Comparison of ENCODE assay signal across 19 cellular contexts in the genomic region with DNA sequence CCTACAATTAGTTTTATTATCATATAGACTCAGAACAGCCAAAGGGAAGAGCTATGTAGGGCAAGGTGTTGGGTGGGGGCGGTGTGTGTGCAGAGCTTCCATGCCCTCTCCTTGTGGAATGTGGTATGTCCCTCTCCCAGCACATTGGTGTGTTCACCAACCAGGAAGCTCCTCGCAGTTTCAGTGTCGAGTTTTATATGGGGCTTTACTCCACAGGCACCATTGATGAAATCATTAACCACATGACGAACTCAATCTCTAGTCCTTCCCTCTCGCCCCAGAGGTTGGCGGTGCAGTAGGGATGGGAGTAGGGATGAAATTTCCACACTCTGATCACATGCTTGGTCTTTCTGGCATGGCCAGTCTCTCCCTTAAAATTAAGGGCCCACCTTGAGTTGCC. TPM values are rescaled to one million over a fixed set of nuclear protein-coding genes. Genes with fewer than 3 reads are reported as not detected.
DNase-seq lines count a peak whose midpoint lies in the region; ATAC-seq and TF ChIP-seq lines count a peak whose summit lies in the region.
"Had no signal": no experiment of that assay in that cellular context is flagged by ENCODE, and none has a peak within 500 bp of the region (broad histone marks: within the 10 kb centered on the region; RNA-seq: fewer than 3 reads in every experiment).

No MANE protein-coding gene starts in this region.

- H3K4me3 Mint-ChIP-seq in activated naive CD8-positive, alpha-beta T cell treated with anti-CD3 and anti-CD28 coated beads for 36 hours, result no peak overlapping the region
- H3K4me3 Mint-ChIP-seq in neural progenitor cell, result no peak overlapping the region

- no peaks in the 10 kb centered on the region for H3K27me3 Mint-ChIP-seq in activated naive CD8-positive, alpha-beta T cell treated with anti-CD3 and anti-CD28 coated beads for 36 hours
- H3K27me3 Mint-ChIP-seq in neural progenitor cell (ENCODE audit: insufficient read depth, low read depth), result peaks cover 14% of the 10 kb centered on the region

- H3K9ac ChIP-seq in BLaER1 treated with 17β-estradiol and CSF1 and Interleukin-3, amounts not matched to agents 10 nM and 100 nM, result peak overlapping the region in 1 of 11 experiments; percentile 78; a peak in 2 of 22 replicates
- no peak overlapping the region for H3K9ac ChIP-seq in Loucy (ENCODE audit: low read depth, low read length, poor library complexity, severe bottlenecking)
- H3K9ac ChIP-seq in neural progenitor cell, result no peak overlapping the region

- TF ChIP-seq CTCF in Loucy (conservative IDR thresholded peaks at IDR 0.05; ENCODE audit: low read length), result no peak
- TF ChIP-seq CTCF in mucosa of descending colon (IDR thresholded peaks at IDR 0.05), result no peak
- TF ChIP-seq CTCF in neural progenitor cell (IDR thresholded peaks at IDR 0.05), result no peak

- H3K79me2 ChIP-seq in Loucy (ENCODE audit: insufficient read depth, low read length) (no peaks in the 10 kb centered on the region), neural progenitor cell (ENCODE audit: low read depth) (no peaks in the 10 kb centered on the region)

- no peak for DNase-seq in activated naive CD8-positive, alpha-beta T cell treated with anti-CD3 and anti-CD28 coated beads for 36 hours
- DNase-seq in mucosa of descending colon (peak; percentile 65 to 82 (median 66)), neural progenitor cell (ENCODE audit: low spot score) (no peak), NCI-H128 (lab: John Stamatoyannopoulos, UW; ENCODE audit: unreplicated experiment) (no peak)
- DNase-seq: activated naive CD4-positive, alpha-beta T cell treated with Interleukin-2 at 50 U/mL for 16 hours; brain microvascular endothelial cell; DMS153; MG63; midbrain; NCI-H2081 treated with DMSO at 0.1 percent for 48 hours; NCI-H69; stomach had no signal

- H3K27ac Mint-ChIP-seq in activated naive CD8-positive, alpha-beta T cell treated with anti-CD3 and anti-CD28 coated beads for 36 hours, result peak overlapping the region; percentile 62
- no peak overlapping the region for H3K27ac Mint-ChIP-seq in neural progenitor cell
- H3K27ac Mint-ChIP-seq: T-helper 1 cell treated with Interleukin-12 subunit alpha and Interleukin-12 subunit beta and Interleukin-4 antibody, amounts not matched to agents 30 μg/mL and 1 μg/mL, for 36 hours had no signal

- H3K4me1 ChIP-seq in BLaER1 treated with 17β-estradiol and CSF1 and Interleukin-3, amounts not matched to agents 10 nM and 100 nM, result peaks cover 91 to 100% (median 100%) of the 10 kb centered on the region in 10 experiments
- H3K4me1 ChIP-seq in Loucy (ENCODE audit: insufficient read depth, low read length, poor library complexity, severe bottlenecking), result peaks cover 75% of the 10 kb centered on the region
- peaks cover 38% of the 10 kb centered on the region for H3K4me1 ChIP-seq in mucosa of descending colon (ENCODE audit: low read depth)
- peaks cover 21% of the 10 kb centered on the region for H3K4me1 ChIP-seq in neural progenitor cell

- H3F3A ChIP-seq in Loucy (ENCODE audit: low read depth), result 0 out of 2 replicates have a peak, but pooled peaks cover 10% of the 10 kb centered on the region
- peaks cover 13% of the 10 kb centered on the region for H3F3A ChIP-seq in neural progenitor cell (ENCODE audit: low read depth)

- H3K4me2 ChIP-seq in BLaER1 treated with 17β-estradiol and CSF1 and Interleukin-3, amounts not matched to agents 10 nM and 100 nM, result peak overlapping the region; percentile 72 to 96 (median 89)
- H3K4me2 ChIP-seq in Loucy (ENCODE audit: low read depth, low read length, poor library complexity, severe bottlenecking), result peak overlapping the region; percentile 68
- H3K4me2 ChIP-seq in neural progenitor cell, result no peak overlapping the region

- no peak overlapping the region for H2AFZ ChIP-seq in Loucy (ENCODE audit: low read length)
- H2AFZ ChIP-seq in neural progenitor cell (replicated peaks), result no peak overlapping the region

- H3K27ac ChIP-seq in BLaER1 treated with 17β-estradiol and CSF1 and Interleukin-3, amounts not matched to agents 10 nM and 100 nM, result peak overlapping the region in 10 of 11 experiments; percentile 45 to 93 (median 88); a peak in 19 of 22 replicates
- H3K27ac ChIP-seq in neural progenitor cell, result no peak overlapping the region
- H3K27ac ChIP-seq: brain microvascular endothelial cell, pancreas, stomach had no signal

- H3K4me3 ChIP-seq in BLaER1 treated with 17β-estradiol and CSF1 and Interleukin-3, amounts not matched to agents 10 nM and 100 nM, result no peak overlapping the region
- H3K4me3 ChIP-seq in Loucy (ENCODE audit: low read length, poor library complexity, severe bottlenecking), result no peak overlapping the region
- no peak overlapping the region for H3K4me3 ChIP-seq in mucosa of descending colon
- H3K4me3 ChIP-seq in neural progenitor cell, result no peak overlapping the region
- H3K4me3 ChIP-seq: MG63, pancreas, stomach had no signal

- H3K9me3 ChIP-seq in BLaER1 treated with 17β-estradiol and CSF1 and Interleukin-3, amounts not matched to agents 10 nM and 100 nM (replicated peaks in 1 of 11), result no peaks in the 10 kb centered on the region
- H3K9me3 ChIP-seq in Loucy (ENCODE audit: insufficient read depth, low read depth, low read length) (no peaks in the 10 kb centered on the region), mucosa of descending colon (no peaks in the 10 kb centered on the region), neural progenitor cell (ENCODE audit: low read depth) (no peaks in the 10 kb centered on the region)
- H3K9me3 ChIP-seq: MG63, pancreas, stomach had no signal

- no peaks in the 10 kb centered on the region for H3K9me2 ChIP-seq in Loucy (replicated peaks; ENCODE audit: low read depth, low read length)

- peaks cover 1% of the 10 kb centered on the region for H3K9me3 Mint-ChIP-seq in activated naive CD8-positive, alpha-beta T cell treated with anti-CD3 and anti-CD28 coated beads for 36 hours
- peaks cover 2% of the 10 kb centered on the region for H3K9me3 Mint-ChIP-seq in neural progenitor cell
- H3K9me3 Mint-ChIP-seq: T-helper 1 cell treated with Interleukin-12 subunit alpha and Interleukin-12 subunit beta and Interleukin-4 antibody, amounts not matched to agents 30 μg/mL and 1 μg/mL, for 36 hours had no signal

- H3K27me3 ChIP-seq in BLaER1 treated with 17β-estradiol and CSF1 and Interleukin-3, amounts not matched to agents 10 nM and 100 nM, result no peaks in the 10 kb centered on the region
- H3K27me3 ChIP-seq in Loucy (ENCODE audit: insufficient read depth, low read length, poor library complexity, severe bottlenecking) (no peaks in the 10 kb centered on the region), neural progenitor cell (no peaks in the 10 kb centered on the region)
- H3K27me3 ChIP-seq: brain microvascular endothelial cell, MG63, pancreas, stomach had no signal

- ATAC-seq in mucosa of descending colon (peak; percentile 79), GM18873 (IDR thresholded peaks at IDR 0.05; ENCODE audit: low FRiP score, unreplicated experiment) (no peak), GM18498 (IDR thresholded peaks at IDR 0.05; ENCODE audit: unreplicated experiment) (no peak)
- ATAC-seq: activated CD4-positive, CD25-positive, alpha-beta regulatory T cell treated with anti-CD3 and anti-CD28 coated beads, Interleukin-2, amount 50 U/mL, for 24 hours; pancreas had no signal

- intact Hi-C loops in mucosa of descending colon (cut with DNase I, micrococcal nuclease), result no loop called here

- H3K36me3 Mint-ChIP-seq in activated naive CD8-positive, alpha-beta T cell treated with anti-CD3 and anti-CD28 coated beads for 36 hours, result peaks cover 26% of the 10 kb centered on the region
- H3K36me3 Mint-ChIP-seq in neural progenitor cell, result peaks cover 4% of the 10 kb centered on the region

- no peaks in the 10 kb centered on the region for H4K20me1 ChIP-seq in BLaER1 treated with 17β-estradiol and CSF1 and Interleukin-3, amounts not matched to agents 10 nM and 100 nM
- H4K20me1 ChIP-seq in Loucy (ENCODE audit: insufficient read depth, low read length, poor library complexity, severe bottlenecking), result no peaks in the 10 kb centered on the region
- no peaks in the 10 kb centered on the region for H4K20me1 ChIP-seq in neural progenitor cell (ENCODE audit: low read depth)

- H3K4me1 Mint-ChIP-seq in activated naive CD8-positive, alpha-beta T cell treated with anti-CD3 and anti-CD28 coated beads for 36 hours, result peaks cover 75% of the 10 kb centered on the region
- peaks cover 58% of the 10 kb centered on the region for H3K4me1 Mint-ChIP-seq in neural progenitor cell

- H3K36me3 ChIP-seq in BLaER1 treated with 17β-estradiol and CSF1 and Interleukin-3, amounts not matched to agents 10 nM and 100 nM, result no peaks in the 10 kb centered on the region
- H3K36me3 ChIP-seq in Loucy (ENCODE audit: insufficient read depth, low read length), result no peaks in the 10 kb centered on the region
- H3K36me3 ChIP-seq in mucosa of descending colon (ENCODE audit: low read depth), result no peaks in the 10 kb centered on the region
- no peaks in the 10 kb centered on the region for H3K36me3 ChIP-seq in neural progenitor cell
- H3K36me3 ChIP-seq: brain microvascular endothelial cell, MG63, pancreas, stomach had no signal

RNA-seq across cellular contexts. Expression of a gene that starts 13.6 kb away (rescaled TPM):
- total RNA-seq in activated naive CD8-positive, alpha-beta T cell treated with anti-CD3 and anti-CD28 coated beads for 36 hours, result 100 to 1,000 TPM; 161 to 169 TPM
- 100 to 1,000 TPM; 131 to 154 (median 142) TPM for total RNA-seq in mucosa of descending colon
- 250 and 461 TPM in 2 replicates for total RNA-seq in neural progenitor cell (ENCODE audit: low replicate concordance)

RNA-seq across cellular contexts. Expression of a gene that starts 56.1 kb away (rescaled TPM):
- 1 to 10 TPM; 5.1 to 5.4 TPM for total RNA-seq in activated naive CD8-positive, alpha-beta T cell treated with anti-CD3 and anti-CD28 coated beads for 36 hours
- total RNA-seq in mucosa of descending colon (10 to 100 TPM; 12.6 to 32.1 (median 28.7) TPM), neural progenitor cell (ENCODE audit: low replicate concordance) (8.0 and 12.1 TPM in 2 replicates)

Comparison
In these comparisons a context has a peak if more than half of its experiments do, and no peak if none do; other contexts are left out.
1. DNase-seq: peak in mucosa of descending colon (3 of 3); none in activated naive CD8-positive, alpha-beta T cell treated with anti-CD3 and anti-CD28 coated beads for 36 hours (single experiment), neural progenitor cell (single experiment) and NCI-H128 (single experiment).